Comparison of ENCODE assay signal across 9 cellular contexts in genomic region chr1:226733309-226733708, GRCh38. TPM values are rescaled to one million over a fixed set of nuclear protein-coding genes. Genes with fewer than 3 reads are reported as not detected.
A peak's percentile ranks its signal among the peaks of the same experiment; 100 is the strongest.
DNase-seq lines count a peak whose midpoint lies in the region; ATAC-seq lines count a peak whose summit lies in the region.
"Had no signal": no experiment of that assay in that cellular context is flagged by ENCODE, and none has a peak within 500 bp of the region (broad histone marks: within the 10 kb centered on the region; RNA-seq: fewer than 3 reads in every experiment).

No MANE protein-coding gene starts in this region.

- peaks cover 67% of the 10 kb centered on the region for H3K4me1 Mint-ChIP-seq in activated CD4-positive, alpha-beta memory T cell treated with anti-CD3 and anti-CD28 coated beads for 36 hours (ENCODE audit: low read depth)
- H3K4me1 Mint-ChIP-seq in immature natural killer cell = peaks cover 72 to 81% of the 10 kb centered on the region in 2 donors
- H3K4me1 Mint-ChIP-seq in stimulated activated naive CD8-positive, alpha-beta T cell treated with anti-CD3 and anti-CD28 coated beads, Interleukin-15, amount 100 ng/mL, for 72 hours = peaks cover 55% of the 10 kb centered on the region

- H3K27ac ChIP-seq in Karpas-422 (ENCODE audit: low read length) = peak overlapping the region; percentile 96

- peak overlapping the region; percentile 89 for H3K4me3 Mint-ChIP-seq in activated CD4-positive, alpha-beta memory T cell treated with anti-CD3 and anti-CD28 coated beads for 36 hours
- H3K4me3 Mint-ChIP-seq in immature natural killer cell = peak overlapping the region; percentile 74 to 98 (median 87)
- H3K4me3 Mint-ChIP-seq in stimulated activated naive CD8-positive, alpha-beta T cell treated with anti-CD3 and anti-CD28 coated beads, Interleukin-15, amount 100 ng/mL, for 72 hours = peak overlapping the region; percentile 78 to 91

- no peaks in the 10 kb centered on the region for H3K9me2 ChIP-seq in Karpas-422 (replicated peaks; ENCODE audit: insufficient read depth, low read length)

- no peaks in the 10 kb centered on the region for H3K27me3 Mint-ChIP-seq in activated CD4-positive, alpha-beta memory T cell treated with anti-CD3 and anti-CD28 coated beads for 36 hours
- H3K27me3 Mint-ChIP-seq in immature natural killer cell (ENCODE audit: low read depth in 3 of 3) = peaks cover 0 to 2% (median 0%) of the 10 kb centered on the region in 3 donors
- H3K27me3 Mint-ChIP-seq in stimulated activated naive CD8-positive, alpha-beta T cell treated with anti-CD3 and anti-CD28 coated beads, Interleukin-15, amount 100 ng/mL, for 72 hours = no peaks in the 10 kb centered on the region

- H3K27me3 ChIP-seq in Karpas-422 (ENCODE audit: low read length) = no peaks in the 10 kb centered on the region

- no peaks in the 10 kb centered on the region for H3K9me3 Mint-ChIP-seq in activated CD4-positive, alpha-beta memory T cell treated with anti-CD3 and anti-CD28 coated beads for 36 hours
- H3K9me3 Mint-ChIP-seq in immature natural killer cell = no peaks in the 10 kb centered on the region
- H3K9me3 Mint-ChIP-seq in stimulated activated naive CD8-positive, alpha-beta T cell treated with anti-CD3 and anti-CD28 coated beads, Interleukin-15, amount 100 ng/mL, for 72 hours = no peaks in the 10 kb centered on the region

- intact Hi-C loops in activated CD4-positive, alpha-beta memory T cell treated with anti-CD3 and anti-CD28 coated beads for 36 hours (cut with micrococcal nuclease) = loop anchor here (1.0 to 10.0 kb wide), 4 partner anchors 22 to 1351 kb away; partner anchors contain the start of gene ARF1

- POLR2A ChIA-PET in activated CD4-positive, alpha-beta memory T cell treated with anti-CD3 and anti-CD28 coated beads for 36 hours (lab: Charles Lee) = interaction anchor here (0.5 to 1.8 kb wide), 4 partner anchors 10 to 93 kb away, joined by 3 to 4 read pairs (median 4); no protein-coding TSS in a partner anchor

- H3K4me2 ChIP-seq in Karpas-422 (ENCODE audit: low read depth, low read length, poor library complexity, severe bottlenecking) = peak overlapping the region; percentile 79

- no peak for ATAC-seq in stimulated activated naive CD8-positive, alpha-beta T cell treated with anti-CD3 and anti-CD28 coated beads, Interleukin-15, amount 100 ng/mL, for 72 hours
- ATAC-seq in GM18517 (IDR thresholded peaks at IDR 0.05; ENCODE audit: unreplicated experiment) = no peak
- ATAC-seq: left lobe of liver had no signal

- H3K4me1 ChIP-seq in Karpas-422 (ENCODE audit: low read length) = peaks cover 67% of the 10 kb centered on the region

- H2AFZ ChIP-seq in Karpas-422 (ENCODE audit: low read length) = no peak overlapping the region

- H3K9me3 ChIP-seq in Karpas-422 (ENCODE audit: low read length) = no peaks in the 10 kb centered on the region

- H3K27ac Mint-ChIP-seq in activated CD4-positive, alpha-beta memory T cell treated with anti-CD3 and anti-CD28 coated beads for 36 hours = peak overlapping the region; percentile 81
- H3K27ac Mint-ChIP-seq in immature natural killer cell = peak overlapping the region; percentile 76 to 90 (median 84)
- peak overlapping the region in 1 of 2 donors; percentile 69 for H3K27ac Mint-ChIP-seq in stimulated activated naive CD8-positive, alpha-beta T cell treated with anti-CD3 and anti-CD28 coated beads, Interleukin-15, amount 100 ng/mL, for 72 hours

- DNase-seq in Karpas-422 (peak; percentile 69), immature natural killer cell (no peak), KG1 (lab: John Stamatoyannopoulos, UW) (no peak), inferior parietal cortex (ENCODE audit: extremely low spot score) (no peak)
- peak; percentile 50 for DNase-seq in activated CD4-positive, alpha-beta memory T cell treated with anti-CD3 and anti-CD28 coated beads for 36 hours
- no peak for DNase-seq in stimulated activated naive CD8-positive, alpha-beta T cell treated with anti-CD3 and anti-CD28 coated beads, Interleukin-15, amount 100 ng/mL, for 72 hours
- DNase-seq: NCI-H1092 treated with DMSO at 0.1 percent for 48 hours had no signal

- CTCF ChIA-PET in activated CD4-positive, alpha-beta memory T cell treated with anti-CD3 and anti-CD28 coated beads for 36 hours (lab: Charles Lee) = interaction anchor here (0.9 to 3.1 kb wide), 7 partner anchors 22 to 107 kb away, joined by 3 to 21 read pairs (median 6); no protein-coding TSS in a partner anchor

- H3K9ac ChIP-seq in Karpas-422 (ENCODE audit: low read length) = peak overlapping the region; percentile 96

- peaks cover 72% of the 10 kb centered on the region for H3K36me3 Mint-ChIP-seq in activated CD4-positive, alpha-beta memory T cell treated with anti-CD3 and anti-CD28 coated beads for 36 hours
- H3K36me3 Mint-ChIP-seq in immature natural killer cell = peaks cover 22 to 50% (median 33%) of the 10 kb centered on the region in 3 donors

- H4K20me1 ChIP-seq in Karpas-422 (ENCODE audit: insufficient read depth, low read depth, low read length) = peaks cover 54% of the 10 kb centered on the region

- H3K36me3 ChIP-seq in Karpas-422 (ENCODE audit: insufficient read depth, low read length) = peaks cover 82% of the 10 kb centered on the region

- peak overlapping the region; percentile 82 for H3K4me3 ChIP-seq in Karpas-422 (ENCODE audit: low read length)

- peaks cover 99% of the 10 kb centered on the region for H3K79me2 ChIP-seq in Karpas-422 (ENCODE audit: low read length)

RNA-seq across cellular contexts. Expression of gene ITPKB, which starts 5.8 kb away (rescaled TPM):
- total RNA-seq in Karpas-422 (2014; rRNA removed; shearing (Covaris generic); ENCODE audit: low replicate concordance) = 79.0 and 132 TPM in 2 replicates
- total RNA-seq in activated CD4-positive, alpha-beta memory T cell treated with anti-CD3 and anti-CD28 coated beads for 36 hours = 10 to 100 TPM; 37.5 to 38.5 TPM
- 10 to 100 TPM; 14.1 to 37.8 (median 18.7) TPM for polyA plus RNA-seq in immature natural killer cell

Comparison
In these comparisons a context has a peak if more than half of its experiments do, and no peak if none do; other contexts are left out.
1. DNase-seq: peak in Karpas-422 (single experiment) and activated CD4-positive, alpha-beta memory T cell treated with anti-CD3 and anti-CD28 coated beads for 36 hours (single experiment); none in immature natural killer cell (0 of 3), stimulated activated naive CD8-positive, alpha-beta T cell treated with anti-CD3 and anti-CD28 coated beads, Interleukin-15, amount 100 ng/mL, for 72 hours (0 of 2), KG1 (single experiment) and inferior parietal cortex (single experiment).
2. Peak in every context shown above with its lines, with median percentiles within 50 percentile points of each other: H3K4me3 Mint-ChIP-seq.